Comparison of ENCODE assay signal across 8 cellular contexts in the genomic region with DNA sequence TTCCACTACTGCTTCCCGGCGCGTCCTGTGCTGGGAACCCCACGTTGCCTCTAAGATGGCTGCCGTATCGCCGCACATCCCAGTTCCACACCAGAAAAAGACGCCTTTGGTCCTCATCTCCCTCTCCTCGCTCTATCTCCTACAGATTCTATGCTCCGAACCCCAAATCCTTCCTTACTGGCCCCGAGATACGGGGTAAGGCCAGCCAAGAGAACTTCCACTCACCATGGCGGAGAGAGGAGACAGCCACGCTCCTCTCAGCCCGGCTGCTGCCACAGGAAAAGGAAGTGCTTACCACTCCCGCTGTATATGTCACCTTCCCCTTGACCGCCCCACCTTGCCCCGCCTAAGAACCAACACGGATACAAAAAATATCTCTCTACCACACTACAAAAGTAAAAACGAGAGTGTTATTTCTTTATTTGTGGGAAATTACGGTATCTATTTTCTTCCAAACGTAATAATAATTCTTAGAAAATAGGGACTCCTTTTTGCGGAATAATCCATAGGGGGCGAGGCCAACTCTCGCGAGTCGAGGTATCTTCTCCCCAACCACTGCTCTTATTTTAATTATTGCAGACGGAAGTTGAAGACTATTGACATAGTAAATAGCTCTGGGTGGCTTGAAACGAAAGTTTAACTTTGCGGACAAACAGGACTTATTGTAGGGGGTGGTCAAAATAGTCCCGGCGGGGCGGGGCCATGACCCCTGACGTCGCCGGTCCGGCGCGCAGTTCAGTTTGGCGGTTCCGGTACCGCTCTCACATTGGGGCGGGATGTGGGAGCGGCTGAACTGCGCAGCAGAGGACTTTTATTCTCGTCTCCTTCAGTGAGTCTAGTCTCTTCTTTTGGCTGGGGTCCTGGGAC. TPM values are rescaled to one million over a fixed set of nuclear protein-coding genes. Genes with fewer than 3 reads are reported as not detected.
DNase-seq lines count a peak whose midpoint lies in the region; ATAC-seq, FAIRE-seq and TF ChIP-seq lines count a peak whose summit lies in the region.

A gene (minus strand): TSS at position 293 of the 867 bp plus-strand sequence. CDS start 65 bp downstream, at position 228.
A gene (plus strand): TSS at position 764 of the 867 bp plus-strand sequence. CDS start 13 bp downstream, at position 777.

- H3K27ac ChIP-seq in Karpas-422 (ENCODE audit: low read length) (peak within 1 kb of the TSS; percentile 86), SJSA1 (peak within 1 kb of the TSS; percentile 96), neutrophil (peak within 1 kb of the TSS; percentile 96)

- DNase-seq in EH (ENCODE audit: low read depth) (peak; percentile 90), Karpas-422 (peak; percentile 92), SJSA1 (ENCODE audit: low read depth in 1 of 2, low spot score in 2 of 2) (peak; percentile 83 to 97), frontal cortex (ENCODE audit: low spot score in 2 of 2) (peak; percentile 60 to 72), superior temporal gyrus (ENCODE audit: extremely low spot score) (peak; percentile 86)
- peak; percentile 84 for DNase-seq in activated naive CD4-positive, alpha-beta T cell treated with Interleukin-2 at 50 U/mL for 16 hours

- no peaks in the 10 kb centered on the region for H3K9me2 ChIP-seq in Karpas-422 (replicated peaks; ENCODE audit: insufficient read depth, low read length)

- H3K4me2 ChIP-seq in Karpas-422 (ENCODE audit: low read depth, low read length, poor library complexity, severe bottlenecking): peak within 1 kb of the TSS; percentile 89

- peak; percentile 79 for ATAC-seq in GM21786 (IDR thresholded peaks at IDR 0.05; ENCODE audit: unreplicated experiment)

- H2AFZ ChIP-seq in Karpas-422 (ENCODE audit: low read length): peak within 1 kb of the TSS; percentile 81

- H3K27me3 ChIP-seq in Karpas-422 (ENCODE audit: low read length) (no peaks in the 10 kb centered on the region), SJSA1 (replicated peaks) (no peaks in the 10 kb centered on the region), neutrophil (no peaks in the 10 kb centered on the region)

- peaks cover 32% of the 10 kb centered on the region for H4K20me1 ChIP-seq in Karpas-422 (ENCODE audit: insufficient read depth, low read depth, low read length)

- H3K36me3 ChIP-seq in Karpas-422 (ENCODE audit: insufficient read depth, low read length) (peaks cover 43% of the 10 kb centered on the region), SJSA1 (peaks cover 69% of the 10 kb centered on the region), neutrophil (peaks cover 17% of the 10 kb centered on the region)

- H3K79me2 ChIP-seq in Karpas-422 (ENCODE audit: low read length): peaks cover 74% of the 10 kb centered on the region

- peak; percentile 19 for TF ChIP-seq CTCF in neutrophil (IDR thresholded peaks at IDR 0.05)

- H3K4me1 ChIP-seq in Karpas-422 (ENCODE audit: low read length) (peaks cover 41% of the 10 kb centered on the region), SJSA1 (replicated peaks) (peaks cover 18% of the 10 kb centered on the region), neutrophil (ENCODE audit: control insufficient read depth in 1 of 2, insufficient read depth in 1 of 2, low read depth in 1 of 2, low read length in 1 of 2) (peaks cover 21 to 31% of the 10 kb centered on the region in 2 experiments)

- FAIRE-seq in frontal cortex (lab: Jason Lieb, UNC): no peak

- H3K9me3 ChIP-seq in Karpas-422 (ENCODE audit: low read length): no peaks in the 10 kb centered on the region
- H3K9me3 ChIP-seq in SJSA1 (replicated peaks): no peaks in the 10 kb centered on the region
- H3K9me3 ChIP-seq in neutrophil: no peaks in the 10 kb centered on the region

- H3K4me3 ChIP-seq in Karpas-422 (ENCODE audit: low read length) (peak within 1 kb of the TSS; percentile 83), SJSA1 (peak within 1 kb of the TSS; percentile 69), neutrophil (ENCODE audit: low read depth in 1 of 2, low read length in 1 of 2) (peak within 1 kb of the TSS; percentile 93 to 97)

- H3K9ac ChIP-seq in Karpas-422 (ENCODE audit: low read length): peak within 1 kb of the TSS; percentile 90

RNA-seq across cellular contexts. Expression of the first gene that starts in this region (rescaled TPM):
- 5,548 and 5,820 TPM in 2 replicates for total RNA-seq in Karpas-422 (2014; rRNA removed; shearing (Covaris generic); ENCODE audit: low replicate concordance)
- total RNA-seq in SJSA1 (2014; rRNA removed; shearing (Covaris generic)): 1,680 and 3,551 TPM in 2 replicates
- 1,621 TPM for total RNA-seq in frontal cortex

RNA-seq across cellular contexts. Expression of the second gene that starts in this region (rescaled TPM):
- total RNA-seq in Karpas-422 (2014; rRNA removed; shearing (Covaris generic); ENCODE audit: low replicate concordance): 7.4 and 20.8 TPM in 2 replicates
- total RNA-seq in SJSA1 (2014; rRNA removed; shearing (Covaris generic)): 40.2 and 51.9 TPM in 2 replicates
- 43.6 TPM for total RNA-seq in frontal cortex

Comparison
In these comparisons a context has a peak if more than half of its experiments do, and no peak if none do; other contexts are left out.
1. Peak in every context shown above with its lines: DNase-seq, ATAC-seq, H3K4me3 ChIP-seq and H3K27ac ChIP-seq.